In the genomic region with DNA sequence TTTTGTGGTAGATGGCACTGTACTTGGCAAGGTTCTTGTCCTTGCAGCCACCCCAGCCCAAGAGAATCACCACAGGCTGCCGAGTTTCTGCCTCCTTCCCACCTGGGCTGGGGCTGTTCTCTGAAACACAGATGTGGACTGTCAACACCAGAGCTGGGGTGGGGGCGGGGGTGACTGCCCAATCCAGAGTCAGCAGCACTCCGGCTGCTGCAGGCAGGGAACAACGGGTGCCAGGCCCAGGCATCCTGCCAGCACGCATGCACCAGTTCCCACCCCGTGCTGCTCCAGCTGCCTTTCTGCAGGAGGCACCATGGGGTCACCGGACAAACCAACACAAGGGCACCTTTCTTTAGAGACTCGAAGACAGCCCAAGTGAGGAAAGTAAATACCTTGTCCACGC, we compare ENCODE assay signal across 11 cellular contexts. TPM values are rescaled to one million over a fixed set of nuclear protein-coding genes. Genes with fewer than 3 reads are reported as not detected.
A peak's percentile ranks its signal among the peaks of the same experiment; 100 is the strongest.
DNase-seq lines count a peak whose midpoint lies in the region; ATAC-seq and TF ChIP-seq lines count a peak whose summit lies in the region.
"Had no signal": no experiment of that assay in that cellular context is flagged by ENCODE, and none has a peak within 500 bp of the region (broad histone marks: within the 10 kb centered on the region; RNA-seq: fewer than 3 reads in every experiment).

No MANE protein-coding gene starts in this region.

- TF ChIP-seq CTCF in psoas muscle (IDR thresholded peaks at IDR 0.05): no peak

- H3K4me1 ChIP-seq in psoas muscle: no peaks in the 10 kb centered on the region

- no peaks in the 10 kb centered on the region for H3K36me3 ChIP-seq in psoas muscle (ENCODE audit: insufficient read depth in 1 of 2, low read depth in 1 of 2)

- intact Hi-C loops in Right ventricle myocardium superior (cut with DNase I): no loop called here
- intact Hi-C loops in psoas muscle (cut with DNase I): no loop called here

- ATAC-seq in Right ventricle myocardium superior (ENCODE audit: poor library complexity) (peak; percentile 94), psoas muscle (peak; percentile 74 to 85 (median 80)), GM18498 (IDR thresholded peaks at IDR 0.05; ENCODE audit: unreplicated experiment) (no peak), HG03520 (IDR thresholded peaks at IDR 0.05; ENCODE audit: unreplicated experiment) (no peak), esophagus mucosa (no peak)

- H3K27ac ChIP-seq in psoas muscle: no peak overlapping the region
- H3K27ac ChIP-seq: GM23248 had no signal

- H3K27me3 ChIP-seq in psoas muscle (ENCODE audit: insufficient read depth in 3 of 3, low read length in 2 of 3): no peaks in the 10 kb centered on the region

- DNase-seq in DMS79 (lab: John Stamatoyannopoulos, UW) (peak; percentile 56), NCI-H774 (lab: John Stamatoyannopoulos, UW) (peak; percentile 90), Right ventricle myocardium superior (peak; percentile 90), psoas muscle (peak; percentile 40 to 74)
- no peak for DNase-seq in stimulated activated CD4-positive, alpha-beta T cell treated with anti-CD3 and anti-CD28 coated beads, Interleukin-4, amount 100 ng/mL, for 24 hours
- DNase-seq: activated naive CD4-positive, alpha-beta T cell treated with anti-CD3 and anti-CD28 coated beads for 36 hours; GM23248 had no signal

- H3K4me3 ChIP-seq in psoas muscle: no peak overlapping the region
- H3K4me3 ChIP-seq: GM23248 had no signal

- 24 to 38% (median 25%) methylated on average over 9 of the region's 9 CpGs for WGBS in psoas muscle, 3 donors

- no peaks in the 10 kb centered on the region for H3K9me3 ChIP-seq in psoas muscle

RNA-seq across cellular contexts. Expression of gene TMEM53, which starts 14.1 kb away (rescaled TPM):
- total RNA-seq in Right ventricle myocardium superior: 8.1 TPM
- 1 to 10 TPM; 3.9 to 7.7 (median 6.3) TPM for total RNA-seq in psoas muscle
- polyA plus RNA-seq in psoas muscle: 1 to 10 TPM; 2.4 to 6.2 (median 4.2) TPM
- 4.4 TPM for total RNA-seq in esophagus mucosa

RNA-seq across cellular contexts. Expression of gene ARMH1, which starts 14.3 kb away (rescaled TPM):
- total RNA-seq in Right ventricle myocardium superior (0.83 TPM), psoas muscle (under 1 TPM in 3 of 4 donors, not detected in 1; 0.59 to 0.82 (median 0.64) TPM), esophagus mucosa (not detected)
- under 1 TPM; 0.08 to 0.74 (median 0.26) TPM for polyA plus RNA-seq in psoas muscle
- total RNA-seq: HT1080 had no signal

Comparison
In these comparisons a context has a peak if more than half of its experiments do, and no peak if none do; other contexts are left out.
1. ATAC-seq: peak in Right ventricle myocardium superior (single experiment) and psoas muscle (4 of 4); none in GM18498 (single experiment), HG03520 (single experiment) and esophagus mucosa (single experiment).